22 cellular contexts compared by ENCODE assay signal in genomic region chr17:29063992-29064391, GRCh38. TPM values are rescaled to one million over a fixed set of nuclear protein-coding genes. Genes with fewer than 3 reads are reported as not detected.
DNase-seq lines count a peak whose midpoint lies in the region; ATAC-seq lines count a peak whose summit lies in the region.
"Had no signal": no experiment of that assay in that cellular context is flagged by ENCODE, and none has a peak within 500 bp of the region (broad histone marks: within the 10 kb centered on the region; RNA-seq: fewer than 3 reads in every experiment).

No MANE protein-coding gene starts in this region.

- H4K20me1 ChIP-seq in BLaER1 treated with 17β-estradiol and CSF1 and Interleukin-3, amounts not matched to agents 10 nM and 100 nM: no peaks in the 10 kb centered on the region

- H3K9me3 Mint-ChIP-seq in activated T-helper 2 cell treated with anti-CD3 and anti-CD28 coated beads, Interferon-gamma antibody, Interleukin-2, Interleukin-4, amounts not matched to agents 10 μg/mL and 5 μg/mL and 100 μg/mL, durations not matched to agents 14 hours and 24 hours and 36 hours: no peaks in the 10 kb centered on the region
- H3K9me3 Mint-ChIP-seq: CD14-positive monocyte had no signal

- ATAC-seq in HG03196 (IDR thresholded peaks at IDR 0.05; ENCODE audit: unreplicated experiment): no peak
- ATAC-seq: HCT116 had no signal

- no peaks in the 10 kb centered on the region for H3K9me3 ChIP-seq in BLaER1 treated with 17β-estradiol and CSF1 and Interleukin-3, amounts not matched to agents 10 nM and 100 nM (replicated peaks in 1 of 11)
- H3K9me3 ChIP-seq: SK-N-SH had no signal

- peak overlapping the region in 8 of 11 experiments; percentile 4 to 78 (median 56); a peak in 12 of 22 replicates for H3K27ac ChIP-seq in BLaER1 treated with 17β-estradiol and CSF1 and Interleukin-3, amounts not matched to agents 10 nM and 100 nM
- H3K27ac ChIP-seq: 22Rv1 had no signal

- H3K4me2 ChIP-seq in BLaER1 treated with 17β-estradiol and CSF1 and Interleukin-3, amounts not matched to agents 10 nM and 100 nM: peak overlapping the region in 8 of 11 experiments; percentile 10 to 87 (median 40); a peak in 12 of 22 replicates
- H3K4me2 ChIP-seq: SK-N-SH had no signal

- DNase-seq in DMS53 (lab: John Stamatoyannopoulos, UW): peak; percentile 18
- DNase-seq in DMS53 treated with DMSO at 0.1 percent for 48 hours (lab: John Stamatoyannopoulos, UW; ENCODE audit: unreplicated experiment): no peak
- DNase-seq in OCI-M1 (lab: John Stamatoyannopoulos, UW): peak; percentile 82
- DNase-seq in dermis blood vessel endothelial cell: peak; percentile 36
- no peak for DNase-seq in activated T-helper 2 cell treated with anti-CD3 and anti-CD28 coated beads, Interferon-gamma antibody, Interleukin-2, Interleukin-4, amounts not matched to agents 10 μg/mL and 5 μg/mL and 100 μg/mL, durations not matched to agents 14 hours and 24 hours and 36 hours (ENCODE audit: low spot score)
- no peak for DNase-seq in amniotic stem cell (lab: John Stamatoyannopoulos, UW)
- DNase-seq: COR-L47, EL, GOT3, NCI-H1092, NCI-H1436 treated with DMSO at 0.1 percent for 48 hours, NCI-H2029, NCI-H345, NCI-H524 treated with DMSO at 0.1 percent for 48 hours, Right ventricle myocardium superior, SK-N-SH had no signal

- no peaks in the 10 kb centered on the region for H3K36me3 ChIP-seq in BLaER1 treated with 17β-estradiol and CSF1 and Interleukin-3, amounts not matched to agents 10 nM and 100 nM

- H3K9ac ChIP-seq in BLaER1 treated with 17β-estradiol and CSF1 and Interleukin-3, amounts not matched to agents 10 nM and 100 nM: peak overlapping the region in 4 of 11 experiments; percentile 25 to 58 (median 32); a peak in 3 of 22 replicates
- H3K9ac ChIP-seq: SK-N-SH had no signal

- intact Hi-C loops in activated T-helper 2 cell treated with anti-CD3 and anti-CD28 coated beads, Interferon-gamma antibody, Interleukin-2, Interleukin-4, amounts not matched to agents 10 μg/mL and 5 μg/mL and 100 μg/mL, durations not matched to agents 14 hours and 24 hours and 36 hours (cut with micrococcal nuclease): no loop called here

- no peak overlapping the region for H3K4me3 ChIP-seq in BLaER1 treated with 17β-estradiol and CSF1 and Interleukin-3, amounts not matched to agents 10 nM and 100 nM

- peaks cover 39 to 79% (median 45%) of the 10 kb centered on the region in 10 experiments for H3K4me1 ChIP-seq in BLaER1 treated with 17β-estradiol and CSF1 and Interleukin-3, amounts not matched to agents 10 nM and 100 nM

- no peak overlapping the region for H3K27ac Mint-ChIP-seq in activated T-helper 2 cell treated with anti-CD3 and anti-CD28 coated beads, Interferon-gamma antibody, Interleukin-2, Interleukin-4, amounts not matched to agents 10 μg/mL and 5 μg/mL and 100 μg/mL, durations not matched to agents 14 hours and 24 hours and 36 hours
- H3K27ac Mint-ChIP-seq: CD14-positive monocyte had no signal

- H3K4me1 Mint-ChIP-seq in activated T-helper 2 cell treated with anti-CD3 and anti-CD28 coated beads, Interferon-gamma antibody, Interleukin-2, Interleukin-4, amounts not matched to agents 10 μg/mL and 5 μg/mL and 100 μg/mL, durations not matched to agents 14 hours and 24 hours and 36 hours (ENCODE audit: low read depth): no peaks in the 10 kb centered on the region

- no peaks in the 10 kb centered on the region for H3K27me3 ChIP-seq in BLaER1 treated with 17β-estradiol and CSF1 and Interleukin-3, amounts not matched to agents 10 nM and 100 nM

- H3K4me3 Mint-ChIP-seq in activated T-helper 2 cell treated with anti-CD3 and anti-CD28 coated beads, Interferon-gamma antibody, Interleukin-2, Interleukin-4, amounts not matched to agents 10 μg/mL and 5 μg/mL and 100 μg/mL, durations not matched to agents 14 hours and 24 hours and 36 hours (ENCODE audit: low read depth): no peak overlapping the region
- H3K4me3 Mint-ChIP-seq: CD14-positive monocyte had no signal

- H3K27me3 Mint-ChIP-seq in activated T-helper 2 cell treated with anti-CD3 and anti-CD28 coated beads, Interferon-gamma antibody, Interleukin-2, Interleukin-4, amounts not matched to agents 10 μg/mL and 5 μg/mL and 100 μg/mL, durations not matched to agents 14 hours and 24 hours and 36 hours (ENCODE audit: low read depth): no peaks in the 10 kb centered on the region

- no peaks in the 10 kb centered on the region for H3K36me3 Mint-ChIP-seq in activated T-helper 2 cell treated with anti-CD3 and anti-CD28 coated beads, Interferon-gamma antibody, Interleukin-2, Interleukin-4, amounts not matched to agents 10 μg/mL and 5 μg/mL and 100 μg/mL, durations not matched to agents 14 hours and 24 hours and 36 hours (ENCODE audit: low read depth)
- H3K36me3 Mint-ChIP-seq: CD14-positive monocyte had no signal

RNA-seq across cellular contexts. Expression of gene PIPOX, which starts 21.1 kb away (rescaled TPM):
- total RNA-seq in dermis blood vessel endothelial cell: 0.93 and 3.1 TPM in 2 replicates
- total RNA-seq in activated T-helper 2 cell treated with anti-CD3 and anti-CD28 coated beads, Interferon-gamma antibody, Interleukin-2, Interleukin-4, amounts not matched to agents 10 μg/mL and 5 μg/mL and 100 μg/mL, durations not matched to agents 14 hours and 24 hours and 36 hours: 2.0 and 2.8 TPM in 2 replicates

RNA-seq across cellular contexts. Expression of gene SEZ6, which starts 58.2 kb away (rescaled TPM):
- total RNA-seq in dermis blood vessel endothelial cell: not detected in 2 replicates
- not detected in 2 replicates for total RNA-seq in activated T-helper 2 cell treated with anti-CD3 and anti-CD28 coated beads, Interferon-gamma antibody, Interleukin-2, Interleukin-4, amounts not matched to agents 10 μg/mL and 5 μg/mL and 100 μg/mL, durations not matched to agents 14 hours and 24 hours and 36 hours
- total RNA-seq: Right ventricle myocardium superior; T-helper 1 cell treated with Interleukin-12 subunit alpha and Interleukin-12 subunit beta and Interleukin-4 antibody, amounts not matched to agents 30 ng/mL and 1 ng/mL, for 36 hours had no signal

Comparison
In these comparisons a context has a peak if more than half of its experiments do, and no peak if none do; other contexts are left out.
1. DNase-seq: peak in DMS53 (single experiment), OCI-M1 (single experiment) and dermis blood vessel endothelial cell (single experiment); none in DMS53 treated with DMSO at 0.1 percent for 48 hours (single experiment), activated T-helper 2 cell treated with anti-CD3 and anti-CD28 coated beads, Interferon-gamma antibody, Interleukin-2, Interleukin-4, amounts not matched to agents 10 μg/mL and 5 μg/mL and 100 μg/mL, durations not matched to agents 14 hours and 24 hours and 36 hours (single experiment) and amniotic stem cell (single experiment).